Comparison of ENCODE assay signal across 11 cellular contexts in the genomic region with DNA sequence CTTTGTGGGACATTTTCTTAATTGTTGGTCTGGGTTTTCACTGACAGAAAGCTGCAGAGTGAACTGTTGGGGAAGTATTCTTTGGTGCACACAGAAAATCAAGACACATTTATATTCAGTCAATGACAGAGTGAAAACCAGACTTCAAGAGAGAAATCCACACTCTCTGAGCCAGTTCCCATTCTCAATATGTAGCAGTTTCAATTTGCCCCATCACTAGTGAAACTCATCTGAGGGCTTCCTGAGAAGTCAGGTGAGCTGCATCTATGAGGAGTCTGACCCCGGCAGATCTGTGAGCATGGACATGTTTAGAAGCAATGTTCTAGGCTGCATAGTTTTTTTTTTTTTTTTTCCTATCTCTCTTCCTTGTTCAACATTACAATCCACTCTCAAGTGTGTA.
DNase-seq lines count a peak whose midpoint lies in the region; ATAC-seq and TF ChIP-seq lines count a peak whose summit lies in the region.
"Had no signal": no experiment of that assay in that cellular context is flagged by ENCODE, and none has a peak within 500 bp of the region (broad histone marks: within the 10 kb centered on the region; RNA-seq: fewer than 3 reads in every experiment).

No MANE protein-coding gene starts in this region.

- H3K9ac ChIP-seq in OCI-LY3 (ENCODE audit: low read length) = peak overlapping the region; percentile 97

- no peak for DNase-seq in HPDE6-E6E7 (ENCODE audit: extremely low spot score)
- DNase-seq in chondrocyte (ENCODE audit: low spot score) = no peak
- no peak for DNase-seq in NCI-H2171 treated with DMSO at 0.1 percent for 48 hours (lab: John Stamatoyannopoulos, UW)
- DNase-seq in DMS79 treated with DMSO at 0.1 percent for 48 hours (lab: John Stamatoyannopoulos, UW) = no peak
- DNase-seq: NCI-H2107, Right ventricle myocardium superior, spleen had no signal

- peak; percentile 87 for ATAC-seq in GM18517 (IDR thresholded peaks at IDR 0.05; ENCODE audit: unreplicated experiment)
- ATAC-seq in GM19438 (IDR thresholded peaks at IDR 0.05; ENCODE audit: low read depth, unreplicated experiment) = peak; percentile 84
- ATAC-seq in HG02938 (IDR thresholded peaks at IDR 0.05; ENCODE audit: unreplicated experiment) = peak; percentile 86

- H3K9me3 ChIP-seq in OCI-LY3 (ENCODE audit: insufficient read depth, low read length) = no peaks in the 10 kb centered on the region
- H3K9me3 ChIP-seq: spleen had no signal

- H3K27me3 ChIP-seq in OCI-LY3 (ENCODE audit: low read depth, low read length) = no peaks in the 10 kb centered on the region
- H3K27me3 ChIP-seq: spleen had no signal

- H3K4me3 Mint-ChIP-seq in chondrocyte (ENCODE audit: unreplicated experiment) = no peak overlapping the region

- peak overlapping the region; percentile 54 for H3K4me3 ChIP-seq in OCI-LY3 (ENCODE audit: low read length)
- H3K4me3 ChIP-seq: spleen had no signal

- H3K9me3 Mint-ChIP-seq in chondrocyte (ENCODE audit: low read depth) = no peaks in the 10 kb centered on the region

- H3K27ac Mint-ChIP-seq in chondrocyte (ENCODE audit: unreplicated experiment) = no peak overlapping the region

- H3K36me3 Mint-ChIP-seq in chondrocyte (ENCODE audit: low read depth) = no peaks in the 10 kb centered on the region

- H3K4me1 Mint-ChIP-seq in chondrocyte (ENCODE audit: low read depth) = peaks cover 28% of the 10 kb centered on the region

- H2AFZ ChIP-seq in OCI-LY3 (ENCODE audit: low read depth, low read length) = no peak overlapping the region

- H3K4me2 ChIP-seq in OCI-LY3 (ENCODE audit: low read length) = peak overlapping the region; percentile 78

- H3K27me3 Mint-ChIP-seq in chondrocyte (ENCODE audit: low read depth) = no peaks in the 10 kb centered on the region

- H4K20me1 ChIP-seq in OCI-LY3 (ENCODE audit: insufficient read depth, low read length) = no peaks in the 10 kb centered on the region

- TF ChIP-seq CTCF in OCI-LY3 (IDR thresholded peaks at IDR 0.05; ENCODE audit: low read depth, low read length) = no peak
- no peak for TF ChIP-seq CTCF in chondrocyte (IDR thresholded peaks at IDR 0.05)

- no peaks in the 10 kb centered on the region for H3K36me3 ChIP-seq in OCI-LY3 (replicated peaks; ENCODE audit: low read depth, low read length)
- H3K36me3 ChIP-seq: spleen had no signal

- H3K4me1 ChIP-seq in OCI-LY3 (ENCODE audit: low read length) = peaks cover 98% of the 10 kb centered on the region

- peak overlapping the region; percentile 100 for H3K27ac ChIP-seq in OCI-LY3 (ENCODE audit: low read length)
- H3K27ac ChIP-seq: spleen had no signal

- peaks cover 37% of the 10 kb centered on the region for H3K79me2 ChIP-seq in OCI-LY3 (ENCODE audit: low read length)
